ENCODE assay signal across 27 cellular contexts in genomic region chr2:241563981-241564595, GRCh38. TPM values are rescaled to one million over a fixed set of nuclear protein-coding genes. Genes with fewer than 3 reads are reported as not detected.
DNase-seq lines count a peak whose midpoint lies in the region; ATAC-seq, FAIRE-seq and TF ChIP-seq lines count a peak whose summit lies in the region.
"Had no signal": no experiment of that assay in that cellular context is flagged by ENCODE, and none has a peak within 500 bp of the region (broad histone marks: within the 10 kb centered on the region; RNA-seq: fewer than 3 reads in every experiment).

No MANE protein-coding gene starts in this region.

- H4K20me1 ChIP-seq in HepG2 (ENCODE audit: insufficient read depth, low read length), result peaks cover 13% of the 10 kb centered on the region; the same call in 1 of the 2 replicates

- DNase-seq in GM03348 (ENCODE audit: low spot score) (peak; percentile 14), HepG2 (ENCODE audit: low spot score) (peak; percentile 44), NK-92 (lab: John Stamatoyannopoulos, UW; ENCODE audit: unreplicated experiment) (no peak), NCI-H1694 treated with DMSO at 0.1 percent for 48 hours (lab: John Stamatoyannopoulos, UW) (no peak)
- DNase-seq in stimulated activated effector memory CD8-positive, alpha-beta T cell treated with anti-CD3 and anti-CD28 coated beads, Interleukin-12 subunit alpha, Interleukin-12 subunit beta, amount 100 ng/mL, for 72 hours (ENCODE audit: low spot score in 2 of 2), result no peak
- DNase-seq: ACHN; activated B cell treated with CpG ODN at 0.5 μM for 24 hours; activated naive CD4-positive, alpha-beta T cell treated with anti-CD3 and anti-CD28 coated beads for 36 hours; activated T-cell treated with anti-CD3 and anti-CD28 coated beads, Interleukin-2, amount 50 U/mL, for 1 hour; effector CD8-positive, alpha-beta T cell; GDM1; heart right ventricle; naive thymus-derived CD4-positive, alpha-beta T cell; NCI-H1105; NCI-H510A treated with DMSO at 0.1 percent for 48 hours; SHP77 treated with DMSO at 0.1 percent for 48 hours; stimulated activated CD4-positive, alpha-beta T cell treated with anti-CD3 and anti-CD28 coated beads, Interleukin-4, amount 100 ng/mL, for 24 hours had no signal

- H3K9ac ChIP-seq in HepG2 (ENCODE audit: insufficient read depth, low read depth, low read length), result no peak overlapping the region
- H3K9ac ChIP-seq: parathyroid adenoma had no signal

- no peaks in the 10 kb centered on the region for H3K27me3 ChIP-seq in HepG2 (ENCODE audit: control insufficient read depth in 1 of 2, insufficient read depth in 2 of 2, low read length in 2 of 2)
- H3K27me3 ChIP-seq: ascending aorta had no signal

- no peaks in the 10 kb centered on the region for H3K36me3 Mint-ChIP-seq in stimulated activated effector memory CD8-positive, alpha-beta T cell treated with anti-CD3 and anti-CD28 coated beads, Interleukin-12 subunit alpha, Interleukin-12 subunit beta, amount 100 ng/mL, for 72 hours
- H3K36me3 Mint-ChIP-seq: CD14-positive monocyte; memory B cell; naive thymus-derived CD4-positive, alpha-beta T cell had no signal

- no peaks in the 10 kb centered on the region for H3K9me3 ChIP-seq in HepG2 (ENCODE audit: low read length)
- H3K9me3 ChIP-seq: ascending aorta, heart right ventricle, suprapubic skin had no signal

- no peak overlapping the region for H2AFZ ChIP-seq in HepG2 (ENCODE audit: low read length)
- H2AFZ ChIP-seq: parathyroid adenoma had no signal

- CTCF ChIA-PET in HepG2 (lab: Yijun Ruan, JAX; ENCODE audit: low intra/inter-chr PET ratio, low total read pairs), result no interaction called here

- peaks cover 31% of the 10 kb centered on the region for H3K4me1 ChIP-seq in HepG2 (ENCODE audit: insufficient read depth, low read length)
- H3K4me1 ChIP-seq: parathyroid adenoma had no signal

- in situ Hi-C loops in HepG2 (cut with HindIII; ENCODE audit: extremely low pct_ligation_motif_present, low pct_unique_long_range_greater_than_20kb), result no loop called here

- TF ChIP-seq RAD21 in HepG2 (CRISPR knock-in tag; IDR thresholded peaks at IDR 0.05), result no peak

- FAIRE-seq in HepG2 (lab: Jason Lieb, UNC), result peak; percentile 55

- H3K27ac Mint-ChIP-seq in stimulated activated effector memory CD8-positive, alpha-beta T cell treated with anti-CD3 and anti-CD28 coated beads, Interleukin-12 subunit alpha, Interleukin-12 subunit beta, amount 100 ng/mL, for 72 hours, result no peak overlapping the region
- H3K27ac Mint-ChIP-seq: activated B cell treated with CpG ODN at 0.5 μM for 24 hours; activated CD8-positive, alpha-beta T cell treated with anti-CD3 and anti-CD28 coated beads for 36 hours; activated naive CD4-positive, alpha-beta T cell treated with anti-CD3 and anti-CD28 coated beads for 36 hours; CD14-positive monocyte; memory B cell; naive thymus-derived CD4-positive, alpha-beta T cell had no signal

- POLR2A ChIA-PET in HepG2 (lab: Yijun Ruan, JAX), result no interaction called here

- H3K36me3 ChIP-seq in HepG2 (replicated peaks in 1 of 2; ENCODE audit: control insufficient read depth in 1 of 2, insufficient read depth in 2 of 2, low read length in 2 of 2), result peaks cover 13 to 23% of the 10 kb centered on the region in 2 experiments; a peak in 4 of 5 replicates

- WGBS in HepG2 (ENCODE audit: low lambda C conversion rate), result 83% methylated on average over 16 of the region's 23 CpGs

- H3K4me1 Mint-ChIP-seq in stimulated activated effector memory CD8-positive, alpha-beta T cell treated with anti-CD3 and anti-CD28 coated beads, Interleukin-12 subunit alpha, Interleukin-12 subunit beta, amount 100 ng/mL, for 72 hours, result no peaks in the 10 kb centered on the region
- H3K4me1 Mint-ChIP-seq: CD14-positive monocyte had no signal

- H3K4me3 ChIP-seq in HepG2 (replicated peaks in 1 of 3; ENCODE audit: insufficient read depth in 1 of 3, low read depth in 2 of 3, low read length in 3 of 3), result no peak overlapping the region
- H3K4me3 ChIP-seq: ascending aorta, heart right ventricle, skin epidermis, suprapubic skin had no signal

- H3K27ac ChIP-seq in VCaP (peak overlapping the region; percentile 65; the same call in 1 of the 2 replicates), HepG2 (ENCODE audit: extremely low read length, insufficient read depth, low read length) (no peak overlapping the region)
- H3K27ac ChIP-seq: ascending aorta, heart right ventricle, parathyroid adenoma, suprapubic skin had no signal

- H3K4me2 ChIP-seq in HepG2 (ENCODE audit: low read depth, low read length), result no peak overlapping the region

- peak; percentile 12 for ATAC-seq in HepG2
- ATAC-seq in stimulated activated effector memory CD8-positive, alpha-beta T cell treated with anti-CD3 and anti-CD28 coated beads, Interleukin-12 subunit alpha, Interleukin-12 subunit beta, amount 100 ng/mL, for 72 hours, result peak; percentile 12
- ATAC-seq in GM21576 (IDR thresholded peaks at IDR 0.05; ENCODE audit: unreplicated experiment), result no peak
- no peak for ATAC-seq in GM19351 (IDR thresholded peaks at IDR 0.05; ENCODE audit: unreplicated experiment)

- TF ChIP-seq POLR2A in HepG2 (IDR thresholded peaks at IDR 0.05; ENCODE audit: insufficient read depth in 1 of 2, low read depth in 2 of 2, low read length in 2 of 2), result no peak

- intact Hi-C loops in HepG2 (cut with micrococcal nuclease; ENCODE audit: unreplicated experiment), result no loop called here

- no peak overlapping the region for H3K4me3 Mint-ChIP-seq in stimulated activated effector memory CD8-positive, alpha-beta T cell treated with anti-CD3 and anti-CD28 coated beads, Interleukin-12 subunit alpha, Interleukin-12 subunit beta, amount 100 ng/mL, for 72 hours
- H3K4me3 Mint-ChIP-seq: activated B cell treated with CpG ODN at 0.5 μM for 24 hours; activated CD8-positive, alpha-beta T cell treated with anti-CD3 and anti-CD28 coated beads for 36 hours; activated naive CD4-positive, alpha-beta T cell treated with anti-CD3 and anti-CD28 coated beads for 36 hours; CD14-positive monocyte; naive thymus-derived CD4-positive, alpha-beta T cell had no signal

- TF ChIP-seq EP300 in HepG2 (IDR thresholded peaks at IDR 0.05; ENCODE audit: low read depth in 2 of 2, low read length in 2 of 2), result no peak; a peak in 1 of 4 replicates
- no peak for TF ChIP-seq EP300 in HepG2 (CRISPR knock-in tag; IDR thresholded peaks at IDR 0.05; ENCODE audit: borderline replicate concordance)

- no TSS peak for BruUV-seq in HepG2 (replicated peaks; lab: Mats Ljungman, UMichigan)

- peaks cover 18% of the 10 kb centered on the region for H3K79me2 ChIP-seq in HepG2 (ENCODE audit: insufficient read depth, low read length)
- H3K79me2 ChIP-seq: parathyroid adenoma had no signal

- no peaks in the 10 kb centered on the region for H3K9me3 Mint-ChIP-seq in stimulated activated effector memory CD8-positive, alpha-beta T cell treated with anti-CD3 and anti-CD28 coated beads, Interleukin-12 subunit alpha, Interleukin-12 subunit beta, amount 100 ng/mL, for 72 hours
- H3K9me3 Mint-ChIP-seq: activated B cell treated with CpG ODN at 0.5 μM for 24 hours; activated CD8-positive, alpha-beta T cell treated with anti-CD3 and anti-CD28 coated beads for 36 hours; activated naive CD4-positive, alpha-beta T cell treated with anti-CD3 and anti-CD28 coated beads for 36 hours; memory B cell; naive thymus-derived CD4-positive, alpha-beta T cell had no signal

- TF ChIP-seq CTCF in VCaP (conservative IDR thresholded peaks at IDR 0.05) (no peak), HepG2 (CRISPR knock-in tag; IDR thresholded peaks at IDR 0.05) (peak; percentile 5; the same call in 1 of the 2 replicates)

RNA-seq across cellular contexts. Expression of gene BOK, which starts 5.5 kb away (rescaled TPM):
- total RNA-seq in HepG2 (2016; rRNA removed; fragmentation: Illumina TruSeq; extraction: Trizol), result 30.2 and 35.5 TPM in 2 replicates
- 22.2 and 23.9 TPM in 2 replicates for total RNA-seq in HepG2 (2016; cell fraction: cytosol; rRNA removed; fragmentation: Illumina TruSeq; extraction: Trizol; ENCODE audit: low read depth)
- 28.1 and 36.4 TPM in 2 replicates for total RNA-seq in HepG2 (2016; cell fraction: insoluble cytoplasmic fraction; rRNA removed; fragmentation: Illumina TruSeq; extraction: Trizol)
- 58.8 and 67.3 TPM in 2 replicates for total RNA-seq in HepG2 (2016; cell fraction: membrane; rRNA removed; fragmentation: Illumina TruSeq; extraction: Trizol)
- 18.8 and 20.8 TPM in 2 replicates for total RNA-seq in HepG2 (2016; cell fraction: nucleus; rRNA removed; fragmentation: Illumina TruSeq; extraction: Trizol)
- 39.2 and 58.1 TPM in 2 replicates for polyA plus RNA-seq in HepG2 (2011; rRNA removed)
- 49.3 and 71.9 TPM in 2 replicates for polyA plus RNA-seq in HepG2 (2011; cell fraction: cytosol; rRNA removed)
- polyA plus RNA-seq in HepG2 (2011; cell fraction: nucleus; rRNA removed), result 101 and 104 TPM in 2 replicates
- 43.9 and 55.3 TPM in 2 replicates for polyA plus RNA-seq in HepG2 (2012)
- polyA plus RNA-seq in HepG2 (2016; cell fraction: cytosol; fragmentation: Illumina TruSeq; extraction: Trizol; ENCODE audit: low read depth), result 28.1 and 33.7 TPM in 2 replicates
- polyA plus RNA-seq in HepG2 (2016; cell fraction: insoluble cytoplasmic fraction; fragmentation: Illumina TruSeq; extraction: Trizol; ENCODE audit: low read depth), result 37.9 and 46.1 TPM in 2 replicates
- 64.2 and 66.8 TPM in 2 replicates for polyA plus RNA-seq in HepG2 (2016; cell fraction: membrane; fragmentation: Illumina TruSeq; extraction: Trizol; ENCODE audit: low read depth)
- 41.2 and 42.5 TPM in 2 replicates for polyA plus RNA-seq in HepG2 (2016; cell fraction: nucleus; fragmentation: Illumina TruSeq; extraction: Trizol; ENCODE audit: insufficient read depth, low read depth)
- 10.1 and 74.6 TPM in 2 replicates for polyA minus RNA-seq in HepG2 (2011; rRNA and poly(A)+ RNA removed; ENCODE audit: low replicate concordance)
- 39.7 and 41.5 TPM in 2 replicates for polyA minus RNA-seq in HepG2 (2011; cell fraction: cytosol; rRNA and poly(A)+ RNA removed)
- 9.9 and 12.7 TPM in 2 replicates for polyA minus RNA-seq in HepG2 (2011; cell fraction: nucleus; rRNA and poly(A)+ RNA removed)
- total RNA-seq: activated B cell treated with CpG ODN at 0.5 μM for 24 hours; activated naive CD4-positive, alpha-beta T cell treated with anti-CD3 and anti-CD28 coated beads for 36 hours had no signal

RNA-seq across cellular contexts. Expression of gene STK25, which starts 55.7 kb away (rescaled TPM):
- 123 and 177 TPM in 2 replicates for total RNA-seq in HepG2 (2016; rRNA removed; fragmentation: Illumina TruSeq; extraction: Trizol)
- total RNA-seq in HepG2 (2016; cell fraction: cytosol; rRNA removed; fragmentation: Illumina TruSeq; extraction: Trizol; ENCODE audit: low read depth), result 143 and 149 TPM in 2 replicates
- total RNA-seq in HepG2 (2016; cell fraction: insoluble cytoplasmic fraction; rRNA removed; fragmentation: Illumina TruSeq; extraction: Trizol), result 108 and 184 TPM in 2 replicates
- 217 TPM in 2 replicates for total RNA-seq in HepG2 (2016; cell fraction: membrane; rRNA removed; fragmentation: Illumina TruSeq; extraction: Trizol)
- total RNA-seq in HepG2 (2016; cell fraction: nucleus; rRNA removed; fragmentation: Illumina TruSeq; extraction: Trizol), result 128 and 139 TPM in 2 replicates
- 481 and 626 TPM in 2 replicates for polyA plus RNA-seq in HepG2 (2011; rRNA removed)
- polyA plus RNA-seq in HepG2 (2011; cell fraction: cytosol; rRNA removed), result 323 and 410 TPM in 2 replicates
- polyA plus RNA-seq in HepG2 (2011; cell fraction: nucleus; rRNA removed), result 1,381 and 1,393 TPM in 2 replicates
- 200 and 245 TPM in 2 replicates for polyA plus RNA-seq in HepG2 (2012)
- polyA plus RNA-seq in HepG2 (2016; cell fraction: cytosol; fragmentation: Illumina TruSeq; extraction: Trizol; ENCODE audit: low read depth), result 126 and 132 TPM in 2 replicates
- 133 and 166 TPM in 2 replicates for polyA plus RNA-seq in HepG2 (2016; cell fraction: insoluble cytoplasmic fraction; fragmentation: Illumina TruSeq; extraction: Trizol; ENCODE audit: low read depth)
- polyA plus RNA-seq in HepG2 (2016; cell fraction: membrane; fragmentation: Illumina TruSeq; extraction: Trizol; ENCODE audit: low read depth), result 186 and 199 TPM in 2 replicates
- polyA plus RNA-seq in HepG2 (2016; cell fraction: nucleus; fragmentation: Illumina TruSeq; extraction: Trizol; ENCODE audit: insufficient read depth, low read depth), result 341 and 351 TPM in 2 replicates
- 198 and 615 TPM in 2 replicates for polyA minus RNA-seq in HepG2 (2011; rRNA and poly(A)+ RNA removed; ENCODE audit: low replicate concordance)
- 125 and 128 TPM in 2 replicates for polyA minus RNA-seq in HepG2 (2011; cell fraction: cytosol; rRNA and poly(A)+ RNA removed)
- 166 and 229 TPM in 2 replicates for polyA minus RNA-seq in HepG2 (2011; cell fraction: nucleus; rRNA and poly(A)+ RNA removed)

Comparison
In these comparisons a context has a peak if more than half of its experiments do, and no peak if none do; other contexts are left out.
1. DNase-seq: peak in GM03348 (single experiment) and HepG2 (single experiment); none in stimulated activated effector memory CD8-positive, alpha-beta T cell treated with anti-CD3 and anti-CD28 coated beads, Interleukin-12 subunit alpha, Interleukin-12 subunit beta, amount 100 ng/mL, for 72 hours (0 of 2), NK-92 (single experiment) and NCI-H1694 treated with DMSO at 0.1 percent for 48 hours (single experiment).
2. ATAC-seq: peak in HepG2 (single experiment) and stimulated activated effector memory CD8-positive, alpha-beta T cell treated with anti-CD3 and anti-CD28 coated beads, Interleukin-12 subunit alpha, Interleukin-12 subunit beta, amount 100 ng/mL, for 72 hours (single experiment); none in GM21576 (single experiment) and GM19351 (single experiment).